ENCODE assay signal across 8 cellular contexts in genomic region chr22:42648368-42649260, GRCh38. TPM values are rescaled to one million over a fixed set of nuclear protein-coding genes. Genes with fewer than 3 reads are reported as not detected.
DNase-seq lines count a peak whose midpoint lies in the region; ATAC-seq and TF ChIP-seq lines count a peak whose summit lies in the region.

No MANE protein-coding gene starts in this region.

- peaks cover 20% of the 10 kb centered on the region for H3K4me1 ChIP-seq in effector memory CD4-positive, alpha-beta T cell (ENCODE audit: control insufficient read depth, insufficient read depth, low read length, poor library complexity, severe bottlenecking)
- peaks cover 43% of the 10 kb centered on the region for H3K4me1 ChIP-seq in mesodermal cell (ENCODE audit: control insufficient read depth, insufficient read depth, low read length, poor library complexity, severe bottlenecking)

- peak overlapping the region; percentile 74 for H3K27ac ChIP-seq in C4-2B
- peak overlapping the region; percentile 54 for H3K27ac ChIP-seq in WERI-Rb-1
- peak overlapping the region; percentile 72 for H3K27ac ChIP-seq in effector memory CD4-positive, alpha-beta T cell (ENCODE audit: insufficient read depth, low read length, poor library complexity, severe bottlenecking)
- H3K27ac ChIP-seq in mesodermal cell (ENCODE audit: low read depth, low read length, severe bottlenecking), result peak overlapping the region; percentile 41
- peak overlapping the region; percentile 87 for H3K27ac ChIP-seq in substantia nigra (ENCODE audit: low read depth, low read length, poor library complexity, severe bottlenecking)

- DNase-seq in HK-2 (ENCODE audit: unreplicated experiment) (peak; percentile 52), WERI-Rb-1 (peak; percentile 35), substantia nigra (lab: John Stamatoyannopoulos, UW) (peak in 23 of 49 donors; percentile 16 to 91 (median 53))
- DNase-seq in effector memory CD4-positive, alpha-beta T cell, result peak in 1 of 3 donors; percentile 12

- H3K4me3 ChIP-seq in WERI-Rb-1 (ENCODE audit: low read depth, low read length), result peak overlapping the region; percentile 65
- peak overlapping the region; percentile 88 for H3K4me3 ChIP-seq in effector memory CD4-positive, alpha-beta T cell (ENCODE audit: insufficient read depth, low read depth, low read length, poor library complexity, severe bottlenecking)
- peak overlapping the region; percentile 74 for H3K4me3 ChIP-seq in mesodermal cell (ENCODE audit: extremely low read depth, insufficient read depth, low read length, poor library complexity, severe bottlenecking)

- H3K9me3 ChIP-seq in WERI-Rb-1 (ENCODE audit: severe bottlenecking), result no peaks in the 10 kb centered on the region
- H3K9me3 ChIP-seq in effector memory CD4-positive, alpha-beta T cell (ENCODE audit: control insufficient read depth, low read length), result no peaks in the 10 kb centered on the region
- H3K9me3 ChIP-seq in mesodermal cell (ENCODE audit: control insufficient read depth, low read length), result no peaks in the 10 kb centered on the region

- ATAC-seq in GM19452 (IDR thresholded peaks at IDR 0.05; ENCODE audit: unreplicated experiment) (peak; percentile 50), GM18873 (IDR thresholded peaks at IDR 0.05; ENCODE audit: low FRiP score, unreplicated experiment) (no peak)

- H3K27me3 ChIP-seq in WERI-Rb-1 (ENCODE audit: insufficient read depth, low read depth, severe bottlenecking), result no peaks in the 10 kb centered on the region
- no peaks in the 10 kb centered on the region for H3K27me3 ChIP-seq in effector memory CD4-positive, alpha-beta T cell (replicated peaks; ENCODE audit: control insufficient read depth, insufficient read depth, low read length, poor library complexity, severe bottlenecking)

- TF ChIP-seq CTCF in C4-2B (conservative IDR thresholded peaks at IDR 0.05) (no peak), WERI-Rb-1 (IDR thresholded peaks at IDR 0.05; ENCODE audit: low read depth, low read length) (no peak)

- WGBS in mesodermal cell (ENCODE audit: insufficient coverage in 2 of 2), 2 experiments, result 10 to 11% methylated on average over 27 to 32 of the region's 51 CpGs

- H3K36me3 ChIP-seq in WERI-Rb-1 (no peaks in the 10 kb centered on the region; the same call in 1 of the 2 replicates), mesodermal cell (ENCODE audit: control insufficient read depth, insufficient read depth, low read length) (no peaks in the 10 kb centered on the region)
- no peaks in the 10 kb centered on the region for H3K36me3 ChIP-seq in effector memory CD4-positive, alpha-beta T cell (ENCODE audit: control insufficient read depth, insufficient read depth, low read length)

RNA-seq across cellular contexts. Expression of gene CYB5R3, which starts 0.6 kb away (rescaled TPM):
- 168 TPM for polyA plus RNA-seq in mesodermal cell (2013, experiment 1 of 2)
- polyA plus RNA-seq in mesodermal cell (2013, experiment 2 of 2), result 146 TPM

RNA-seq across cellular contexts. Expression of gene ATP5MGL, which starts 8.2 kb away (rescaled TPM):
- polyA plus RNA-seq in mesodermal cell (2013, experiment 1 of 2), result not detected
- not detected for polyA plus RNA-seq in mesodermal cell (2013, experiment 2 of 2)

RNA-seq across cellular contexts. Expression of gene POLDIP3, which starts 33.9 kb away (rescaled TPM):
- 68.9 TPM for polyA plus RNA-seq in mesodermal cell (2013, experiment 1 of 2)
- 57.8 TPM for polyA plus RNA-seq in mesodermal cell (2013, experiment 2 of 2)
